ENCODE assay signal across 8 cellular contexts in genomic region chr16:50369133-50369804, GRCh38. TPM values are rescaled to one million over a fixed set of nuclear protein-coding genes. Genes with fewer than 3 reads are reported as not detected.
DNase-seq lines count a peak whose midpoint lies in the region; ATAC-seq and TF ChIP-seq lines count a peak whose summit lies in the region.

No MANE protein-coding gene starts in this region.

- peak overlapping the region; percentile 81 for H3K27ac Mint-ChIP-seq in osteocyte (ENCODE audit: unreplicated experiment)

- no peaks in the 10 kb centered on the region for H3K9me2 ChIP-seq in DOHH2 (replicated peaks; ENCODE audit: control insufficient read depth, low read length)

- peak overlapping the region; percentile 93 for H3K4me2 ChIP-seq in DOHH2 (ENCODE audit: low read length)

- H3K36me3 Mint-ChIP-seq in osteocyte (ENCODE audit: unreplicated experiment): peaks cover 16% of the 10 kb centered on the region

- H3K9me3 ChIP-seq in DOHH2 (ENCODE audit: control insufficient read depth, insufficient read depth, low read length): no peaks in the 10 kb centered on the region

- H3K4me3 ChIP-seq in DOHH2 (ENCODE audit: low read length) (peak overlapping the region; percentile 77), coronary artery (peak overlapping the region; percentile 85)

- H3K27ac ChIP-seq in DOHH2 (ENCODE audit: low read depth, low read length) (no peak overlapping the region), coronary artery (peak overlapping the region in 1 of 2 donors; percentile 87)

- H4K20me1 ChIP-seq in DOHH2 (ENCODE audit: control insufficient read depth, insufficient read depth, low read depth, low read length): peaks cover 8% of the 10 kb centered on the region

- H3K9me3 Mint-ChIP-seq in osteocyte (ENCODE audit: unreplicated experiment): no peaks in the 10 kb centered on the region

- TF ChIP-seq CTCF in DOHH2 (IDR thresholded peaks at IDR 0.05; ENCODE audit: low read depth, low read length, poor library complexity, severe bottlenecking): no peak
- no peak for TF ChIP-seq CTCF in coronary artery (IDR thresholded peaks at IDR 0.05)
- TF ChIP-seq CTCF in osteocyte (IDR thresholded peaks at IDR 0.05): peak; percentile 8

- peaks cover 9% of the 10 kb centered on the region for H3F3A ChIP-seq in DOHH2 (ENCODE audit: control insufficient read depth, insufficient read depth)

- peaks cover 7% of the 10 kb centered on the region for H3K27me3 Mint-ChIP-seq in osteocyte (ENCODE audit: unreplicated experiment)

- DNase-seq in LoVo (ENCODE audit: low spot score) (peak; percentile 15), coronary artery (ENCODE audit: low spot score) (no peak), osteocyte (ENCODE audit: extremely low spot score, unreplicated experiment) (no peak), ureter (ENCODE audit: low spot score) (no peak)
- DNase-seq in activated CD8-positive, alpha-beta memory T cell treated with anti-CD3 and anti-CD28 coated beads, Interleukin-2, amount 50 U/mL, for 4 hours: no peak

- ATAC-seq in HG03039 (IDR thresholded peaks at IDR 0.05; ENCODE audit: unreplicated experiment) (no peak), GM18868 (IDR thresholded peaks at IDR 0.05; ENCODE audit: unreplicated experiment) (no peak)

- H3K4me1 ChIP-seq in DOHH2 (ENCODE audit: control insufficient read depth, low read length): peaks cover 29% of the 10 kb centered on the region

- peak overlapping the region; percentile 81 for H3K4me3 Mint-ChIP-seq in osteocyte (ENCODE audit: unreplicated experiment)

- peaks cover 28% of the 10 kb centered on the region for H3K4me1 Mint-ChIP-seq in osteocyte (ENCODE audit: unreplicated experiment)

- H3K79me2 ChIP-seq in DOHH2 (ENCODE audit: control insufficient read depth, low read length): peaks cover 42% of the 10 kb centered on the region

- H3K27me3 ChIP-seq in DOHH2 (ENCODE audit: control insufficient read depth, low read length): 0 out of 2 replicates have a peak, but pooled peaks cover 1% of the 10 kb centered on the region

- peaks cover 37% of the 10 kb centered on the region for H3K36me3 ChIP-seq in DOHH2 (ENCODE audit: control insufficient read depth, low read length)

RNA-seq across cellular contexts. Expression of gene BRD7, which starts 0.5 kb away (rescaled TPM):
- 58.4 and 72.3 TPM in 2 replicates for total RNA-seq in osteocyte
- total RNA-seq in ureter: 63.7 TPM
